Comparison of ENCODE assay signal across 15 cellular contexts in the genomic region with DNA sequence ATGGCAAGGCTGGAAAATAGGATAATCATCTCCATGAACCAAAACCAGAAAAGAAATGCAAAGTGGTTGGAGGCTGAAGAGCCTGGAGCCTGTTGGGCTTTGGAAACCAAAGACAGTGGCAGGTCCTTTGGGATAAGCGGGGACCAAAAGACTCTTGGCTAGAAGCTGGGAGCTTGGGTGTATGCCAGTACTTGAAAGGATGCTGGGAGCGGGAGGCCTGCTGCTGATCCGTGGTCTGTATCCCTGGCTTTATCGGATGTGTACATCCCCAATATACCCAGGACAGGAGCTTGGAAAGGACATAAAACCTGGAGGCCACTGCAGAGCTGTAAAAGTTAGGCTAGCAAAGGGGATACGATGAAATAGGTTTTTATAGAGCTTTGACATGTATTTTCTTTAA. TPM values are rescaled to one million over a fixed set of nuclear protein-coding genes. Genes with fewer than 3 reads are reported as not detected.
DNase-seq lines count a peak whose midpoint lies in the region; TF ChIP-seq lines count a peak whose summit lies in the region.
"Had no signal": no experiment of that assay in that cellular context is flagged by ENCODE, and none has a peak within 500 bp of the region (broad histone marks: within the 10 kb centered on the region; RNA-seq: fewer than 3 reads in every experiment).

No MANE protein-coding gene starts in this region.

- H3K4me3 Mint-ChIP-seq in activated naive CD4-positive, alpha-beta T cell treated with anti-CD3 and anti-CD28 coated beads, Interleukin-2, amount 50 U/mL, for 24 hours, result peak overlapping the region; percentile 20
- H3K4me3 Mint-ChIP-seq in brain (peak overlapping the region; percentile 78 to 89 (median 84)), type B pancreatic cell (peak overlapping the region; percentile 89)

- DNase-seq in activated naive CD4-positive, alpha-beta T cell treated with anti-CD3 and anti-CD28 coated beads, Interleukin-2, amount 50 U/mL, for 16 hours, result no peak
- peak; percentile 53 for DNase-seq in NCI-H2171 (lab: John Stamatoyannopoulos, UW)
- no peak for DNase-seq in type B pancreatic cell (ENCODE audit: extremely low spot score, unreplicated experiment)
- DNase-seq in Peyer's patch, result no peak
- DNase-seq in ecto neural progenitor cell (ENCODE audit: low spot score), result no peak
- DNase-seq: CD4-positive, alpha-beta T cell; DMS79; HCEC 1CT; KBM-7; MV-4-11; NCI-H1436 treated with DMSO at 0.1 percent for 48 hours; T-helper 1 cell had no signal

- H3K9me3 ChIP-seq in Peyer's patch, result no peaks in the 10 kb centered on the region

- H3K27me3 ChIP-seq in Peyer's patch, result peaks cover 0 to 6% of the 10 kb centered on the region in 2 donors

- no peak for TF ChIP-seq POLR2A in Peyer's patch (IDR thresholded peaks at IDR 0.05)

- no peak for TF ChIP-seq CTCF in brain (conservative IDR thresholded peaks at IDR 0.05)
- no peak for TF ChIP-seq CTCF in type B pancreatic cell (conservative IDR thresholded peaks at IDR 0.05)
- no peak for TF ChIP-seq CTCF in Peyer's patch (IDR thresholded peaks at IDR 0.05)

- H3K4me3 ChIP-seq in Peyer's patch, result no peak overlapping the region

- H3K27ac Mint-ChIP-seq in activated naive CD4-positive, alpha-beta T cell treated with anti-CD3 and anti-CD28 coated beads, Interleukin-2, amount 50 U/mL, for 24 hours, result no peak overlapping the region
- peak overlapping the region in 3 of 5 experiments; percentile 7 to 14 (median 12) for H3K27ac Mint-ChIP-seq in brain
- no peak overlapping the region for H3K27ac Mint-ChIP-seq in type B pancreatic cell
- H3K27ac Mint-ChIP-seq: CD4-positive, alpha-beta T cell had no signal

- H3K4me1 ChIP-seq in Peyer's patch, result peaks cover 0 to 13% (median 2%) of the 10 kb centered on the region in 4 donors

- no peaks in the 10 kb centered on the region for H3K36me3 ChIP-seq in Peyer's patch

- no peak overlapping the region for H3K27ac ChIP-seq in Peyer's patch

- H3K36me3 Mint-ChIP-seq in activated naive CD4-positive, alpha-beta T cell treated with anti-CD3 and anti-CD28 coated beads, Interleukin-2, amount 50 U/mL, for 24 hours, result no peaks in the 10 kb centered on the region
- H3K36me3 Mint-ChIP-seq in brain, result no peaks in the 10 kb centered on the region
- H3K36me3 Mint-ChIP-seq in type B pancreatic cell, result no peaks in the 10 kb centered on the region

- peaks cover 10% of the 10 kb centered on the region for H3K4me1 Mint-ChIP-seq in activated naive CD4-positive, alpha-beta T cell treated with anti-CD3 and anti-CD28 coated beads, Interleukin-2, amount 50 U/mL, for 24 hours
- H3K4me1 Mint-ChIP-seq in brain (peaks cover 29% of the 10 kb centered on the region), type B pancreatic cell (ENCODE audit: unreplicated experiment) (peaks cover 7% of the 10 kb centered on the region)

- peaks cover 12% of the 10 kb centered on the region for H3K27me3 Mint-ChIP-seq in activated naive CD4-positive, alpha-beta T cell treated with anti-CD3 and anti-CD28 coated beads, Interleukin-2, amount 50 U/mL, for 24 hours
- H3K27me3 Mint-ChIP-seq in brain (peaks cover 17% of the 10 kb centered on the region), type B pancreatic cell (peaks cover 8% of the 10 kb centered on the region)

- H3K9me3 Mint-ChIP-seq in activated naive CD4-positive, alpha-beta T cell treated with anti-CD3 and anti-CD28 coated beads, Interleukin-2, amount 50 U/mL, for 24 hours, result no peaks in the 10 kb centered on the region
- H3K9me3 Mint-ChIP-seq in brain (peaks cover 0 to 3% (median 0%) of the 10 kb centered on the region in 5 experiments), type B pancreatic cell (no peaks in the 10 kb centered on the region)
- H3K9me3 Mint-ChIP-seq: CD4-positive, alpha-beta T cell had no signal

RNA-seq across cellular contexts. Expression of gene CHRNB4, which starts 1.3 kb away (rescaled TPM):
- polyA plus RNA-seq in brain (ENCODE audit: insufficient read depth, low read depth, low replicate concordance), result 1.5 TPM
- 3.8 and 4.6 TPM in 2 replicates for total RNA-seq in type B pancreatic cell (ENCODE audit: low replicate concordance)
- total RNA-seq in Peyer's patch, result not detected
- total RNA-seq: CD4-positive, alpha-beta T cell had no signal

RNA-seq across cellular contexts. Expression of gene CHRNA3, which starts 21.5 kb away (rescaled TPM):
- polyA plus RNA-seq in brain (ENCODE audit: insufficient read depth, low read depth, low replicate concordance), result 25.3 TPM
- 8.4 and 19.2 TPM in 2 replicates for total RNA-seq in type B pancreatic cell (ENCODE audit: low replicate concordance)
- total RNA-seq in Peyer's patch, result 1 to 10 TPM in 3 of 4 donors, not detected in 1; 1.2 to 3.7 (median 2.9) TPM
- total RNA-seq: CD4-positive, alpha-beta T cell; NCI-H460 had no signal

Comparison
In these comparisons a context has a peak if more than half of its experiments do, and no peak if none do; other contexts are left out.
1. H3K27ac Mint-ChIP-seq: peak in brain (3 of 5); none in activated naive CD4-positive, alpha-beta T cell treated with anti-CD3 and anti-CD28 coated beads, Interleukin-2, amount 50 U/mL, for 24 hours (single experiment) and type B pancreatic cell (single experiment).
2. H3K4me3 Mint-ChIP-seq: peak in every context shown above with its lines; median percentile 89 in type B pancreatic cell; 84 in brain; 20 in activated naive CD4-positive, alpha-beta T cell treated with anti-CD3 and anti-CD28 coated beads, Interleukin-2, amount 50 U/mL, for 24 hours.